In the genomic region with DNA sequence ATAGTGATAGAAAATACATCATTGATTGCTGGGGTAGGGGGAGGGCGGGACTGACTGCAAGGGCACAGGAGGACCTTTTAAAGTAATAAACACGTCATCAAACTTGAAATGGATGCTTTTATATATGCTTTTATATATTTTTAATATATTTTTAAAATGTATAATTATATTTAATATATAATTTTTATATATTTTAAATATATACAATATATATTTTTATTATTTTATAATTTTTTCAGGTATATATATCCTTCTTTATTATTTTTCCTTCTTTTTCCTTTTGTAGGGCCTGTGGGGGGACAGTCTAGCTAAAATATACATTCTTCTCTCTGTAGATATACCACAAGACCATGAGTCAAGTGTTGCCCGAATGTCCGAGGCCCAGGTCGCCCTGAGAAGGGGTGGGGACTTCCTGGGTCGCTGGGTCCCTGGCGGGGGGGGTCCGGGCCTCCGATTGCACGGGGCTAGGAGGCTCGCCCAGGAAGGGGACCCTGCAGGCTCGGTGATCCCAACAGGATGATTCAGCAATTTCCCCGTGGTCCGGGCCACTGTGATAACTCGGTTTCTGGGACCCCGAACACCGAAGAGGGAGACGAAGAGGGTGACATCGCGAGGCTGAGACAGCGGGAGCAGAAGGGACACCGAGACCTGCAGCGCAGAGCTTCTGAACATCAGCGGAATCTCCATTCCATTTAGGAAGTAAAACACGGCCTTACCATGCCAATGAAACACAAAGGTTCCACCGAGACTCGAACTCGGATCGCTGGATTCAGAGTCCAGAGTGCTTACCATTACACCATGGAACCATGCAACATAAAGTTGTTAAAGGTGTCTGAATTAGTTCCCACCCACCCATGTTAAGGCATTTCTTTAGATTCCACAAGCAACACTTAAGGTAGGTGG, we compare ENCODE assay signal across 1 cellular context.
A peak's percentile ranks its signal among the peaks of the same experiment; 100 is the strongest.
TF ChIP-seq lines count a peak whose summit lies in the region.

No MANE protein-coding gene starts in this region.

TF ChIP-seq in K562, 482 proteins besides CTCF, POLR2A, EP300 and RAD21 (continued from another document and continues in another):
- TF ChIP-seq, protein P1, sequence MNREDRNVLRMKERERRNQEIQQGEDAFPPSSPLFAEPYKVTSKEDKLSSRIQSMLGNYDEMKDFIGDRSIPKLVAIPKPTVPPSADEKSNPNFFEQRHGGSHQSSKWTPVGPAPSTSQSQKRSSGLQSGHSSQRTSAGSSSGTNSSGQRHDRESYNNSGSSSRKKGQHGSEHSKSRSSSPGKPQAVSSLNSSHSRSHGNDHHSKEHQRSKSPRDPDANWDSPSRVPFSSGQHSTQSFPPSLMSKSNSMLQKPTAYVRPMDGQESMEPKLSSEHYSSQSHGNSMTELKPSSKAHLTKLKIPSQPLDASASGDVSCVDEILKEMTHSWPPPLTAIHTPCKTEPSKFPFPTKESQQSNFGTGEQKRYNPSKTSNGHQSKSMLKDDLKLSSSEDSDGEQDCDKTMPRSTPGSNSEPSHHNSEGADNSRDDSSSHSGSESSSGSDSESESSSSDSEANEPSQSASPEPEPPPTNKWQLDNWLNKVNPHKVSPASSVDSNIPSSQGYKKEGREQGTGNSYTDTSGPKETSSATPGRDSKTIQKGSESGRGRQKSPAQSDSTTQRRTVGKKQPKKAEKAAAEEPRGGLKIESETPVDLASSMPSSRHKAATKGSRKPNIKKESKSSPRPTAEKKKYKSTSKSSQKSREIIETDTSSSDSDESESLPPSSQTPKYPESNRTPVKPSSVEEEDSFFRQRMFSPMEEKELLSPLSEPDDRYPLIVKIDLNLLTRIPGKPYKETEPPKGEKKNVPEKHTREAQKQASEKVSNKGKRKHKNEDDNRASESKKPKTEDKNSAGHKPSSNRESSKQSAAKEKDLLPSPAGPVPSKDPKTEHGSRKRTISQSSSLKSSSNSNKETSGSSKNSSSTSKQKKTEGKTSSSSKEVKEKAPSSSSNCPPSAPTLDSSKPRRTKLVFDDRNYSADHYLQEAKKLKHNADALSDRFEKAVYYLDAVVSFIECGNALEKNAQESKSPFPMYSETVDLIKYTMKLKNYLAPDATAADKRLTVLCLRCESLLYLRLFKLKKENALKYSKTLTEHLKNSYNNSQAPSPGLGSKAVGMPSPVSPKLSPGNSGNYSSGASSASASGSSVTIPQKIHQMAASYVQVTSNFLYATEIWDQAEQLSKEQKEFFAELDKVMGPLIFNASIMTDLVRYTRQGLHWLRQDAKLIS (CRISPR knock-in tag; IDR thresholded peaks at IDR 0.05): no peak
- peak; percentile 84 for TF ChIP-seq MAFK (IDR thresholded peaks at IDR 0.05; ENCODE audit: low read length)
- no peak for TF ChIP-seq NFIX (CRISPR knock-in tag; IDR thresholded peaks at IDR 0.05; ENCODE audit: low read depth)
- TF ChIP-seq PTBP1 (IDR thresholded peaks at IDR 0.05; ENCODE audit: low read depth, low read length): peak; percentile 52; the same call in 1 of the 2 replicates
- TF ChIP-seq ZNF274 (IDR thresholded peaks at IDR 0.05; ENCODE audit: borderline replicate concordance, low read depth, low read length): no peak
- no peak for TF ChIP-seq NCOA4 (IDR thresholded peaks at IDR 0.05; ENCODE audit: partially characterized antibody)
- no peak for TF ChIP-seq MCM3 (IDR thresholded peaks at IDR 0.05)
- no peak for TF ChIP-seq PHF21A (IDR thresholded peaks at IDR 0.05; ENCODE audit: borderline replicate concordance, low read depth)
- TF ChIP-seq HMBOX1 (IDR thresholded peaks at IDR 0.05): no peak
- TF ChIP-seq, protein P2, sequence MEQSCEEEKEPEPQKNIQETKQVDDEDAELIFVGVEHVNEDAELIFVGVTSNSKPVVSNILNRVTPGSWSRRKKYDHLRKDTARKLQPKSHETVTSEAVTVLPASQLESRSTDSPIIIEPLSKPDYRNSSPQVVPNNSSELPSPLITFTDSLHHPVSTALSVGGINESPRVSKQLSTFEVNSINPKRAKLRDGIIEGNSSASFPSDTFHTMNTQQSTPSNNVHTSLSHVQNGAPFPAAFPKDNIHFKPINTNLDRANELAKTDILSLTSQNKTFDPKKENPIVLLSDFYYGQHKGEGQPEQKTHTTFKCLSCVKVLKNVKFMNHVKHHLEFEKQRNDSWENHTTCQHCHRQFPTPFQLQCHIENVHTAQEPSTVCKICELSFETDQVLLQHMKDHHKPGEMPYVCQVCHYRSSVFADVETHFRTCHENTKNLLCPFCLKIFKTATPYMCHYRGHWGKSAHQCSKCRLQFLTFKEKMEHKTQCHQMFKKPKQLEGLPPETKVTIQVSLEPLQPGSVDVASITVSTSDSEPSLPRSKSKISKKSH (CRISPR knock-in tag; IDR thresholded peaks at IDR 0.05): no peak
- TF ChIP-seq PATZ1 (CRISPR knock-in tag; IDR thresholded peaks at IDR 0.05; ENCODE audit: borderline replicate concordance): no peak
- TF ChIP-seq, protein P3, sequence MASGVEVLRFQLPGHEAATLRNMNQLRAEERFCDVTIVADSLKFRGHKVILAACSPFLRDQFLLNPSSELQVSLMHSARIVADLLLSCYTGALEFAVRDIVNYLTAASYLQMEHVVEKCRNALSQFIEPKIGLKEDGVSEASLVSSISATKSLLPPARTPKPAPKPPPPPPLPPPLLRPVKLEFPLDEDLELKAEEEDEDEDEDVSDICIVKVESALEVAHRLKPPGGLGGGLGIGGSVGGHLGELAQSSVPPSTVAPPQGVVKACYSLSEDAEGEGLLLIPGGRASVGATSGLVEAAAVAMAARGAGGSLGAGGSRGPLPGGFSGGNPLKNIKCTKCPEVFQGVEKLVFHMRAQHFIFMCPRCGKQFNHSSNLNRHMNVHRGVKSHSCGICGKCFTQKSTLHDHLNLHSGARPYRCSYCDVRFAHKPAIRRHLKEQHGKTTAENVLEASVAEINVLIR (CRISPR knock-in tag; IDR thresholded peaks at IDR 0.05): no peak
- peak; percentile 88 for TF ChIP-seq CHD2 (IDR thresholded peaks at IDR 0.05; ENCODE audit: low read depth, low read length)
- no peak for TF ChIP-seq GABPB2 (CRISPR knock-in tag; conservative IDR thresholded peaks at IDR 0.05)
- no peak for TF ChIP-seq ZNF239 (CRISPR knock-in tag; IDR thresholded peaks at IDR 0.05)
- TF ChIP-seq TFE3 (CRISPR knock-in tag; IDR thresholded peaks at IDR 0.05): no peak
- TF ChIP-seq DDX20 (tag; IDR thresholded peaks at IDR 0.05; ENCODE audit: low read depth): no peak
- TF ChIP-seq ZC3H8 (IDR thresholded peaks at IDR 0.05): no peak
- peak in 1 of 2 experiments; percentile 59; a peak in 2 of 4 replicates for TF ChIP-seq MNT (conservative IDR thresholded peaks at IDR 0.05)
- no peak for TF ChIP-seq ZNF444 (CRISPR knock-in tag; IDR thresholded peaks at IDR 0.05)
- TF ChIP-seq ZNF785 (CRISPR knock-in tag; IDR thresholded peaks at IDR 0.05): no peak
- no peak for TF ChIP-seq SREBF1 (IDR thresholded peaks at IDR 0.05; ENCODE audit: borderline replicate concordance, low read depth, low read length)
- no peak for TF ChIP-seq USF1 (CRISPR knock-in tag; IDR thresholded peaks at IDR 0.05)
- TF ChIP-seq GTF2A2 (tag; IDR thresholded peaks at IDR 0.05): no peak
- TF ChIP-seq, protein P4, sequence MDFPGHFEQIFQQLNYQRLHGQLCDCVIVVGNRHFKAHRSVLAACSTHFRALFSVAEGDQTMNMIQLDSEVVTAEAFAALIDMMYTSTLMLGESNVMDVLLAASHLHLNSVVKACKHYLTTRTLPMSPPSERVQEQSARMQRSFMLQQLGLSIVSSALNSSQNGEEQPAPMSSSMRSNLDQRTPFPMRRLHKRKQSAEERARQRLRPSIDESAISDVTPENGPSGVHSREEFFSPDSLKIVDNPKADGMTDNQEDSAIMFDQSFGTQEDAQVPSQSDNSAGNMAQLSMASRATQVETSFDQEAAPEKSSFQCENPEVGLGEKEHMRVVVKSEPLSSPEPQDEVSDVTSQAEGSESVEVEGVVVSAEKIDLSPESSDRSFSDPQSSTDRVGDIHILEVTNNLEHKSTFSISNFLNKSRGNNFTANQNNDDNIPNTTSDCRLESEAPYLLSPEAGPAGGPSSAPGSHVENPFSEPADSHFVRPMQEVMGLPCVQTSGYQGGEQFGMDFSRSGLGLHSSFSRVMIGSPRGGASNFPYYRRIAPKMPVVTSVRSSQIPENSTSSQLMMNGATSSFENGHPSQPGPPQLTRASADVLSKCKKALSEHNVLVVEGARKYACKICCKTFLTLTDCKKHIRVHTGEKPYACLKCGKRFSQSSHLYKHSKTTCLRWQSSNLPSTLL (IDR thresholded peaks at IDR 0.05): peak; percentile 81
- TF ChIP-seq CSDE1 (IDR thresholded peaks at IDR 0.05): peak in 1 of 2 experiments; percentile 49; a peak in 1 of 4 replicates
- TF ChIP-seq, protein P5, sequence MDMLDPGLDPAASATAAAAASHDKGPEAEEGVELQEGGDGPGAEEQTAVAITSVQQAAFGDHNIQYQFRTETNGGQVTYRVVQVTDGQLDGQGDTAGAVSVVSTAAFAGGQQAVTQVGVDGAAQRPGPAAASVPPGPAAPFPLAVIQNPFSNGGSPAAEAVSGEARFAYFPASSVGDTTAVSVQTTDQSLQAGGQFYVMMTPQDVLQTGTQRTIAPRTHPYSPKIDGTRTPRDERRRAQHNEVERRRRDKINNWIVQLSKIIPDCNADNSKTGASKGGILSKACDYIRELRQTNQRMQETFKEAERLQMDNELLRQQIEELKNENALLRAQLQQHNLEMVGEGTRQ (CRISPR knock-in tag; IDR thresholded peaks at IDR 0.05): no peak
- TF ChIP-seq MTA3 (IDR thresholded peaks at IDR 0.05; ENCODE audit: borderline replicate concordance): peak; percentile 80; the same call in 1 of the 2 replicates
- no peak for TF ChIP-seq E2F6 (IDR thresholded peaks at IDR 0.05; ENCODE audit: borderline replicate concordance in 1 of 2, extremely low read depth in 1 of 2, insufficient read depth in 1 of 2, insufficient read length in 1 of 2, low read depth in 1 of 2, low read length in 1 of 2, poor library complexity in 1 of 2, severe bottlenecking in 1 of 2)
- no peak for TF ChIP-seq ZNF699 (CRISPR knock-in tag; IDR thresholded peaks at IDR 0.05; ENCODE audit: insufficient replicate concordance)
- no peak for TF ChIP-seq RBM22 (IDR thresholded peaks at IDR 0.05; ENCODE audit: low read depth, low read length, poor library complexity, severe bottlenecking)
- no peak for TF ChIP-seq ZFPM2 (CRISPR knock-in tag; IDR thresholded peaks at IDR 0.05)
- TF ChIP-seq PPARD (CRISPR knock-in tag; IDR thresholded peaks at IDR 0.05): no peak
- no peak for TF ChIP-seq ATF1 (CRISPR knock-in tag; IDR thresholded peaks at IDR 0.05)
- TF ChIP-seq ATF1 (tag; IDR thresholded peaks at IDR 0.05): peak; percentile 45; the same call in 1 of the 2 replicates
